20 cellular contexts compared by ENCODE assay signal in the genomic region with DNA sequence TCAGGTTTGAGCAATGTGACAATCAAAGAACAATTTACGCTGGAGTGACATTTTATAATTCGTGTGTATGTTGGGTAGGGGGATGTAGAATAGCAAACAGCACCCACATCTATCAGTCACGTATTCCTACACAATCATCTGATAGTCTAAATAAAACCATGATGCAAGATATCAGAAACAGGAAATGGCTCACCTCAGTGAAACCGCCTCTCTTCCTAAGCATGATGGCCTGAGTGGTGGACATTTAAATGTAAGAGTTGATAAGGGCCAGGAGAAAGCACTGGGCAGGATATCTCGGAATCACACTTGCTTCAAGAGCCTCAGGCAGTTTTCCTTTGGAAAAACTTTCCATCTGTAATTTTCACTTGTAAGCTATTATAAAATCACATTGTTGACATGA.
DNase-seq lines count a peak whose midpoint lies in the region; ATAC-seq, FAIRE-seq and TF ChIP-seq lines count a peak whose summit lies in the region.
"Had no signal": no experiment of that assay in that cellular context is flagged by ENCODE, and none has a peak within 500 bp of the region (broad histone marks: within the 10 kb centered on the region; RNA-seq: fewer than 3 reads in every experiment).

No MANE protein-coding gene starts in this region.

- no peaks in the 10 kb centered on the region for H3K27me3 Mint-ChIP-seq in GM23338 (ENCODE audit: insufficient read depth, low read depth, poor library complexity)

- RAD21 ChIA-PET in GM12878 (lab: Charles Lee; ENCODE audit: unreplicated experiment) = interaction anchor here (0.6 kb wide), 1 partner anchor 17 kb away, joined by 3 read pairs; no protein-coding TSS in a partner anchor

- BruUV-seq in GM12878 (replicated peaks; lab: Mats Ljungman, UMichigan) = no TSS peak

- no peak overlapping the region for H3K4me2 ChIP-seq in GM23338
- peak overlapping the region; percentile 17; the same call in 1 of the 2 replicates for H3K4me2 ChIP-seq in OCI-LY1 (ENCODE audit: low read length)
- H3K4me2 ChIP-seq in GM12878 (ENCODE audit: control insufficient read depth, insufficient read depth) = no peak overlapping the region
- H3K4me2 ChIP-seq: KMS-11 had no signal

- H3K4me3 ChIP-seq in GM23338 (no peak overlapping the region), OCI-LY1 (ENCODE audit: low read depth, low read length, poor library complexity, severe bottlenecking) (no peak overlapping the region), GM12878 (no peak overlapping the region)
- H3K4me3 ChIP-seq: BLaER1 treated with 17β-estradiol and CSF1 and Interleukin-3, amounts not matched to agents 10 nM and 100 nM; GM23248; MG63 had no signal

- no peak for TF ChIP-seq POLR2A in GM12878 (IDR thresholded peaks at IDR 0.05; ENCODE audit: low read depth, low read length)

- no peak for TF ChIP-seq CTCF in GM23338 (conservative IDR thresholded peaks at IDR 0.05; ENCODE audit: low read depth in 2 of 2)
- no peak for TF ChIP-seq CTCF in OCI-LY1 (IDR thresholded peaks at IDR 0.05; ENCODE audit: low read length)
- TF ChIP-seq CTCF in GM12878 (IDR thresholded peaks at IDR 0.05 in 2 of 3, conservative IDR thresholded peaks at IDR 0.05 in 1 of 3; ENCODE audit: control insufficient read depth in 2 of 3, extremely low read depth in 1 of 3, insufficient read depth in 1 of 3, low read depth in 3 of 3, low read length in 3 of 3) = no peak

- no peaks in the 10 kb centered on the region for H3K9me3 Mint-ChIP-seq in GM23338
- H3K9me3 Mint-ChIP-seq: CD8-positive, alpha-beta memory T cell had no signal

- POLR2A ChIA-PET in GM12878 (lab: Charles Lee) = no interaction called here

- H2AFZ ChIP-seq in GM23338 (no peak overlapping the region), OCI-LY1 (ENCODE audit: low read length) (0 out of 2 replicates have a peak overlapping the region, but pooled peaks have one; percentile 6), GM12878 (ENCODE audit: control insufficient read depth, low read depth, low read length) (no peak overlapping the region)
- H2AFZ ChIP-seq: GM23248 had no signal

- H3K27me3 ChIP-seq in GM23338 (ENCODE audit: insufficient read depth) = no peaks in the 10 kb centered on the region
- no peaks in the 10 kb centered on the region for H3K27me3 ChIP-seq in OCI-LY1 (ENCODE audit: insufficient read depth, low read length)
- no peaks in the 10 kb centered on the region for H3K27me3 ChIP-seq in GM12878 (replicated peaks in 1 of 2; ENCODE audit: control insufficient read depth in 2 of 2, insufficient read depth in 2 of 2, low read length in 1 of 2)
- H3K27me3 ChIP-seq: BLaER1 treated with 17β-estradiol and CSF1 and Interleukin-3, amounts not matched to agents 10 nM and 100 nM; MG63 had no signal

- H3K9ac ChIP-seq in OCI-LY1 (ENCODE audit: low read length) (no peak overlapping the region), GM12878 (ENCODE audit: control insufficient read depth, insufficient read depth, low read length) (no peak overlapping the region)
- H3K9ac ChIP-seq: BLaER1 treated with 17β-estradiol and CSF1 and Interleukin-3, amounts not matched to agents 10 nM and 100 nM; GM23248; KMS-11 had no signal

- intact Hi-C loops in GM12878 (cut with micrococcal nuclease; ENCODE audit: unreplicated experiment) = no loop called here

- H3K36me3 Mint-ChIP-seq in GM23338 (ENCODE audit: low read depth) = no peaks in the 10 kb centered on the region
- H3K36me3 Mint-ChIP-seq: CD8-positive, alpha-beta memory T cell had no signal

- DNase-seq in A172 (ENCODE audit: low spot score) (peak; percentile 37), GM23338 (ENCODE audit: low spot score) (no peak), GM12878 (ENCODE audit: low read depth, low spot score) (no peak), cerebellar nuclear complex (lab: John Stamatoyannopoulos, UW) (no peak), amygdala (lab: John Stamatoyannopoulos, UW) (no peak)
- DNase-seq: CD8-positive, alpha-beta memory T cell; DND-41; GM23248; MG63; NCI-H1092 treated with DMSO at 0.1 percent for 48 hours; NCI-H2081 treated with DMSO at 0.1 percent for 48 hours; NCI-H524; PC-3 had no signal

- FAIRE-seq in GM12878 (lab: Jason Lieb, UNC) = no peak
- FAIRE-seq: A204.1, D721Med had no signal

- H3K9me2 ChIP-seq in GM23338 (ENCODE audit: insufficient read depth) (peaks cover 13% of the 10 kb centered on the region), OCI-LY1 (ENCODE audit: low read depth, low read length) (no peaks in the 10 kb centered on the region)

- H3K27ac Mint-ChIP-seq in GM23338 = peak overlapping the region; percentile 71; the same call in 1 of the 2 replicates
- H3K27ac Mint-ChIP-seq: CD8-positive, alpha-beta memory T cell had no signal

- TF ChIP-seq RAD21 in GM12878 (IDR thresholded peaks at IDR 0.05; ENCODE audit: insufficient read depth, low read depth, low read length) = no peak

- H4K20me1 ChIP-seq in GM23338 (replicated peaks; ENCODE audit: insufficient read depth) (no peaks in the 10 kb centered on the region), OCI-LY1 (ENCODE audit: insufficient read depth, low read length) (no peaks in the 10 kb centered on the region), GM12878 (ENCODE audit: control insufficient read depth, insufficient read depth) (no peaks in the 10 kb centered on the region)
- H4K20me1 ChIP-seq: BLaER1 treated with 17β-estradiol and CSF1 and Interleukin-3, amounts not matched to agents 10 nM and 100 nM had no signal

- H3K4me3 Mint-ChIP-seq in GM23338 = no peak overlapping the region
- H3K4me3 Mint-ChIP-seq: CD8-positive, alpha-beta memory T cell had no signal

- in situ Hi-C loops in GM12878 (cut with MboI) = no loop called here

- WGBS in GM12878 (ENCODE audit: insufficient coverage, insufficient replicate concordance, low lambda C conversion rate, missing lambda C conversion rate) = 58% methylated on average over 5 of the region's 5 CpGs

- H3K4me1 Mint-ChIP-seq in GM23338 = 0 out of 3 replicates have a peak, but pooled peaks cover 2% of the 10 kb centered on the region

- SMC1A ChIA-PET in GM12878 (lab: Charles Lee; ENCODE audit: uncharacterized antibody, unreplicated experiment) = no interaction called here

- no peaks in the 10 kb centered on the region for H3K4me1 ChIP-seq in GM23338 (ENCODE audit: insufficient read depth)
- H3K4me1 ChIP-seq in OCI-LY1 (ENCODE audit: insufficient read depth, low read length, severe bottlenecking) = peaks cover 39% of the 10 kb centered on the region
- no peaks in the 10 kb centered on the region for H3K4me1 ChIP-seq in GM12878 (ENCODE audit: control insufficient read depth, insufficient read depth, low read length)

- H3F3A ChIP-seq in GM23338 (replicated peaks; ENCODE audit: low read depth) (no peaks in the 10 kb centered on the region), OCI-LY1 (ENCODE audit: insufficient read depth, low read length) (no peaks in the 10 kb centered on the region)

- no peak for TF ChIP-seq EP300 in GM12878 (IDR thresholded peaks at IDR 0.05; ENCODE audit: borderline replicate concordance in 1 of 2, control insufficient read depth in 1 of 2, low read depth in 2 of 2, low read length in 2 of 2)

- H3K79me2 ChIP-seq in GM23338 (replicated peaks; ENCODE audit: insufficient read depth) = no peaks in the 10 kb centered on the region
- no peaks in the 10 kb centered on the region for H3K79me2 ChIP-seq in OCI-LY1 (ENCODE audit: insufficient read depth, low read length)
- no peaks in the 10 kb centered on the region for H3K79me2 ChIP-seq in GM12878 (ENCODE audit: control insufficient read depth, insufficient read depth, low read length)

- H3K36me3 ChIP-seq in GM23338 (ENCODE audit: insufficient read depth) = no peaks in the 10 kb centered on the region
- no peaks in the 10 kb centered on the region for H3K36me3 ChIP-seq in OCI-LY1 (ENCODE audit: insufficient read depth, low read length)
- no peaks in the 10 kb centered on the region for H3K36me3 ChIP-seq in GM12878 (ENCODE audit: control insufficient read depth in 2 of 2, insufficient read depth in 2 of 2, low read length in 1 of 2)
- H3K36me3 ChIP-seq: BLaER1 treated with 17β-estradiol and CSF1 and Interleukin-3, amounts not matched to agents 10 nM and 100 nM; MG63 had no signal

- CTCF ChIA-PET in GM12878 (lab: Yijun Ruan, JAX) = no interaction called here

- H3K9me3 ChIP-seq in OCI-LY1 (ENCODE audit: low read length) (no peaks in the 10 kb centered on the region), GM12878 (replicated peaks; ENCODE audit: control insufficient read depth, insufficient read depth, low read length) (no peaks in the 10 kb centered on the region)
- H3K9me3 ChIP-seq: MG63 had no signal

- no peak for ATAC-seq in GM23338
- ATAC-seq in GM12878 = no peak
- ATAC-seq in GM18520 (IDR thresholded peaks at IDR 0.05; ENCODE audit: unreplicated experiment) = no peak
- ATAC-seq in HG03175 (IDR thresholded peaks at IDR 0.05; ENCODE audit: unreplicated experiment) = no peak
- ATAC-seq: PC-3 had no signal

- no peak overlapping the region for H3K27ac ChIP-seq in GM23338 (ENCODE audit: low read depth)
- H3K27ac ChIP-seq in OCI-LY1 (ENCODE audit: low read depth, low read length, poor library complexity, severe bottlenecking) = peak overlapping the region; percentile 12
- H3K27ac ChIP-seq in GM12878 (ENCODE audit: control insufficient read depth, insufficient read depth) = no peak overlapping the region
- H3K27ac ChIP-seq: BLaER1 treated with 17β-estradiol and CSF1 and Interleukin-3, amounts not matched to agents 10 nM and 100 nM; GM23248; KMS-11 had no signal

TF ChIP-seq in GM23338, 12 proteins besides CTCF, POLR2A, EP300 and RAD21 (continues in another document):
- TF ChIP-seq EZH2phosphoT487 (IDR thresholded peaks at IDR 0.05; ENCODE audit: unreplicated experiment) = no peak
- no peak for TF ChIP-seq ZNF331 (CRISPR knock-in tag; IDR thresholded peaks at IDR 0.05; ENCODE audit: low read depth)
- TF ChIP-seq JUNB (IDR thresholded peaks at IDR 0.05; ENCODE audit: unreplicated experiment) = no peak
- TF ChIP-seq POLR2AphosphoS5 (IDR thresholded peaks at IDR 0.05; ENCODE audit: low read depth) = no peak

TF ChIP-seq in GM12878, 131 proteins besides CTCF, POLR2A, EP300 and RAD21 (continues in another document):
- TF ChIP-seq BCL3 (IDR thresholded peaks at IDR 0.05; ENCODE audit: borderline replicate concordance, insufficient read depth, low read depth, low read length, poor library complexity, severe bottlenecking) (no peak), CHD2 (IDR thresholded peaks at IDR 0.05; ENCODE audit: borderline replicate concordance, low read depth, low read length) (no peak), ESRRA (IDR thresholded peaks at IDR 0.05; ENCODE audit: low read length) (no peak), TCF3 (IDR thresholded peaks at IDR 0.05; ENCODE audit: borderline replicate concordance, insufficient read depth, low read depth, low read length) (no peak), RUNX3 (IDR thresholded peaks at IDR 0.05; ENCODE audit: low read length) (peak; percentile 31; the same call in 1 of the 2 replicates)
